ENCODE assay signal across 29 cellular contexts in the genomic region with DNA sequence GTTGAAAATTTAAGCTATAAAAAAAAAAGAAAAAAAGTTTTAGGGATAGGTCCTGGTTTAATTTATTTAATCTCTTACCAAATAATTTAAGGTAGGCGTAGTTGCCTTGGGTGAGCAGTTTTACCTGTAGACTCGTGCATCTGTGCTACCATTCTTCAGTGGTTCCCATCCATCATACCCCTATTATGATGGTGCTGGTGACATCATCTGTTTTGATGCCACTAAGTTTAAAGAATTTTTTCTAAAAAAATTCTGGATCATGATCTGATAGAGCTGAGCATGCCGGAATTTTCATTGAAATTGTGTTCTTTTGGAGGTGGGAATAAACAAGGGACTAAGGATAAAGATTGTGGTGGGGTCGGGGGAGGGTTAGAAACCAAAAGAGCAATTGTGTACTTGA. TPM values are rescaled to one million over a fixed set of nuclear protein-coding genes. Genes with fewer than 3 reads are reported as not detected.
A peak's percentile ranks its signal among the peaks of the same experiment; 100 is the strongest.
DNase-seq lines count a peak whose midpoint lies in the region; ATAC-seq and TF ChIP-seq lines count a peak whose summit lies in the region.
"Had no signal": no experiment of that assay in that cellular context is flagged by ENCODE, and none has a peak within 500 bp of the region (broad histone marks: within the 10 kb centered on the region; RNA-seq: fewer than 3 reads in every experiment).

No MANE protein-coding gene starts in this region.

- peaks cover 2% of the 10 kb centered on the region for H3K36me3 Mint-ChIP-seq in neural crest cell (ENCODE audit: low read depth)
- H3K36me3 Mint-ChIP-seq: CD4-positive, CD25-positive, alpha-beta regulatory T cell had no signal

- H3K4me1 ChIP-seq in SK-N-SH (ENCODE audit: control insufficient read depth in 1 of 2, insufficient read depth in 2 of 2, low read depth in 1 of 2, low read length in 1 of 2) (peaks cover 32 to 38% of the 10 kb centered on the region in 2 experiments), tibial artery (peaks cover 0 to 88% (median 25%) of the 10 kb centered on the region in 4 donors)

- H3K4me3 Mint-ChIP-seq in neural crest cell = peak overlapping the region; percentile 47
- H3K4me3 Mint-ChIP-seq: activated T-cell treated with anti-CD3 and anti-CD28 coated beads, Interleukin-2, amount 50 U/mL, for 72 hours; CD4-positive, CD25-positive, alpha-beta regulatory T cell; memory B cell; T-helper 2 cell treated with Interferon-gamma antibody and Interleukin-4, amounts not matched to agents 5 μg/mL and 100 μg/mL, for 36 hours had no signal

- CTCF ChIA-PET in SK-N-SH (lab: Yijun Ruan, JAX) = interaction anchor here (0.9 to 1.1 kb wide), 3 partner anchors 76 to 165 kb away, joined by 3 to 4 read pairs (median 3); no protein-coding TSS in a partner anchor

- in situ Hi-C loops in brain microvascular endothelial cell (cut with HindIII; ENCODE audit: low pct_ligation_motif_present, low sequenced_read_pairs) = no loop called here

- 98% methylated on average over 4 of the region's 4 CpGs for WGBS in SK-N-SH (ENCODE audit: low lambda C conversion rate)

- DNase-seq in SK-N-SH = no peak
- DNase-seq in brain microvascular endothelial cell = no peak
- no peak for DNase-seq in neural crest cell (ENCODE audit: low read depth, low spot score)
- DNase-seq in tibial artery = no peak
- no peak for DNase-seq in NCI-H446 (lab: John Stamatoyannopoulos, UW)
- no peak for DNase-seq in mesenteric fat pad (ENCODE audit: low spot score)
- no peak for DNase-seq in cortex of kidney (lab: John Stamatoyannopoulos, UW)
- DNase-seq: activated CD4-positive, alpha-beta T cell treated with anti-CD3 and anti-CD28 coated beads, Interleukin-2, amount 50 U/mL, for 48 hours; activated CD4-positive, CD25-positive, alpha-beta regulatory T cell treated with anti-CD3 and anti-CD28 coated beads, Interleukin-2, amount 50 U/mL, for 72 hours; activated naive CD4-positive, alpha-beta T cell; activated T-cell treated with anti-CD3 and anti-CD28 coated beads, Interleukin-2, amount 50 U/mL, for 72 hours; CD4-positive, CD25-positive, alpha-beta regulatory T cell; DND-41; GF-D8; glutamatergic neuron; NCI-H1417; NCI-H2029 treated with DMSO at 0.1 percent for 48 hours; NCI-H524 treated with DMSO at 0.1 percent for 48 hours; PC-3; stimulated activated CD4-positive, alpha-beta T cell treated with anti-CD3 and anti-CD28 coated beads, Interleukin-15, amount 100 ng/mL, for 24 hours; stimulated activated CD4-positive, alpha-beta T cell treated with anti-CD3 and anti-CD28 coated beads, Interleukin-4, amount 100 ng/mL, for 4 hours had no signal

- no peak overlapping the region for H3K9ac ChIP-seq in SK-N-SH

- H3K27ac ChIP-seq in SK-N-SH (ENCODE audit: low read depth in 2 of 2, low read length in 1 of 2) = peak overlapping the region; percentile 80 to 90
- peak overlapping the region; percentile 93 for H3K27ac ChIP-seq in brain microvascular endothelial cell
- H3K27ac ChIP-seq in tibial artery = peak overlapping the region; percentile 13 to 61
- H3K27ac ChIP-seq: 22Rv1, epithelial cell of prostate, neutrophil had no signal

- H2AFZ ChIP-seq in SK-N-SH (ENCODE audit: low read depth) = no peak overlapping the region

- POLR2A ChIA-PET in SK-N-SH (lab: Yijun Ruan, JAX) = no interaction called here

- H3K27ac Mint-ChIP-seq in neural crest cell (ENCODE audit: unreplicated experiment) = peak overlapping the region; percentile 77
- H3K27ac Mint-ChIP-seq: activated T-cell treated with anti-CD3 and anti-CD28 coated beads, Interleukin-2, amount 50 U/mL, for 72 hours; CD4-positive, CD25-positive, alpha-beta regulatory T cell; memory B cell; progenitor cell of endocrine pancreas; T-helper 2 cell treated with Interferon-gamma antibody and Interleukin-4, amounts not matched to agents 5 μg/mL and 100 μg/mL, for 36 hours had no signal

- no peaks in the 10 kb centered on the region for H3K27me3 ChIP-seq in SK-N-SH (ENCODE audit: insufficient read depth)
- no peaks in the 10 kb centered on the region for H3K27me3 ChIP-seq in brain microvascular endothelial cell (replicated peaks)
- H3K27me3 ChIP-seq in tibial artery = no peaks in the 10 kb centered on the region
- H3K27me3 ChIP-seq: neutrophil had no signal

- H3K4me2 ChIP-seq in SK-N-SH = peak overlapping the region; percentile 69; the same call in 1 of the 2 replicates

- H3K4me1 Mint-ChIP-seq in neural crest cell = peaks cover 77% of the 10 kb centered on the region

- TF ChIP-seq RAD21 in SK-N-SH (IDR thresholded peaks at IDR 0.05; ENCODE audit: low read length) = no peak

- H3K9me2 ChIP-seq in SK-N-SH = no peaks in the 10 kb centered on the region

- peaks cover 100% of the 10 kb centered on the region for H3K79me2 ChIP-seq in SK-N-SH (ENCODE audit: insufficient read depth)

- no peak for ATAC-seq in SK-N-SH treated with all-trans-retinoic acid at 6 μM for 48 hours
- ATAC-seq: activated T-cell treated with anti-CD3 and anti-CD28 coated beads, Interleukin-2, amount 50 U/mL, for 72 hours; PC-3; sciatic nerve had no signal

- H3K9me3 Mint-ChIP-seq in neural crest cell = no peaks in the 10 kb centered on the region
- H3K9me3 Mint-ChIP-seq: activated T-cell treated with anti-CD3 and anti-CD28 coated beads, Interleukin-2, amount 50 U/mL, for 72 hours; memory B cell; T-helper 2 cell treated with Interferon-gamma antibody and Interleukin-4, amounts not matched to agents 5 μg/mL and 100 μg/mL, for 36 hours had no signal

- no peaks in the 10 kb centered on the region for H3K27me3 Mint-ChIP-seq in neural crest cell (ENCODE audit: low read depth)
- H3K27me3 Mint-ChIP-seq: memory B cell, progenitor cell of endocrine pancreas had no signal

- H3K9me3 ChIP-seq in SK-N-SH = no peaks in the 10 kb centered on the region
- no peaks in the 10 kb centered on the region for H3K9me3 ChIP-seq in tibial artery
- H3K9me3 ChIP-seq: neutrophil had no signal

- TF ChIP-seq CTCF in SK-N-SH (IDR thresholded peaks at IDR 0.05) (no peak), brain microvascular endothelial cell (IDR thresholded peaks at IDR 0.05; ENCODE audit: low read depth, low read length, missing control alignments) (no peak), neural crest cell (conservative IDR thresholded peaks at IDR 0.05) (no peak), tibial artery (IDR thresholded peaks at IDR 0.05) (no peak)

- intact Hi-C loops in tibial artery (cut with DNase I; ENCODE audit: low total_unique reads) = no loop called here

- H3F3A ChIP-seq in SK-N-SH (replicated peaks; ENCODE audit: insufficient read depth) = peaks cover 20% of the 10 kb centered on the region

- H3K4me3 ChIP-seq in SK-N-SH (ENCODE audit: low read depth in 2 of 2, low read length in 1 of 2) (no peak overlapping the region), brain microvascular endothelial cell (ENCODE audit: low read depth, low read length) (no peak overlapping the region), tibial artery (no peak overlapping the region)

- TF ChIP-seq EP300 in SK-N-SH (IDR thresholded peaks at IDR 0.05; ENCODE audit: borderline replicate concordance in 1 of 2, low read depth in 1 of 2, low read length in 1 of 2) = no peak

- H3K36me3 ChIP-seq in SK-N-SH (replicated peaks in 1 of 2; ENCODE audit: control insufficient read depth in 1 of 2, insufficient read depth in 2 of 2, low read length in 1 of 2) = peaks cover 0 to 7% of the 10 kb centered on the region in 2 experiments
- peaks cover 2% of the 10 kb centered on the region for H3K36me3 ChIP-seq in brain microvascular endothelial cell (replicated peaks)
- H3K36me3 ChIP-seq in tibial artery = peaks cover 0 to 4% (median 0%) of the 10 kb centered on the region in 3 donors
- H3K36me3 ChIP-seq: neutrophil had no signal

- H4K20me1 ChIP-seq in SK-N-SH (ENCODE audit: insufficient read depth) = peaks cover 34% of the 10 kb centered on the region

TF ChIP-seq in SK-N-SH, 30 proteins besides CTCF, POLR2A, EP300 and RAD21 (continues in another document):
- TF ChIP-seq NRF1 (IDR thresholded peaks at IDR 0.05; ENCODE audit: low read depth, low read length) = no peak
- no peak for TF ChIP-seq FOXJ3 (CRISPR knock-in tag; IDR thresholded peaks at IDR 0.05)
- TF ChIP-seq EZH2phosphoT487 (IDR thresholded peaks at IDR 0.05; ENCODE audit: borderline replicate concordance, low read depth) = no peak
- no peak for TF ChIP-seq POLR2AphosphoS5 (IDR thresholded peaks at IDR 0.05; ENCODE audit: low read depth, low read length)
- TF ChIP-seq, protein P1, sequence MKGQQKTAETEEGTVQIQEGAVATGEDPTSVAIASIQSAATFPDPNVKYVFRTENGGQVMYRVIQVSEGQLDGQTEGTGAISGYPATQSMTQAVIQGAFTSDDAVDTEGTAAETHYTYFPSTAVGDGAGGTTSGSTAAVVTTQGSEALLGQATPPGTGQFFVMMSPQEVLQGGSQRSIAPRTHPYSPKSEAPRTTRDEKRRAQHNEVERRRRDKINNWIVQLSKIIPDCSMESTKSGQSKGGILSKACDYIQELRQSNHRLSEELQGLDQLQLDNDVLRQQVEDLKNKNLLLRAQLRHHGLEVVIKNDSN (IDR thresholded peaks at IDR 0.05; ENCODE audit: borderline replicate concordance, low read depth) = no peak
- TF ChIP-seq CHD2 (IDR thresholded peaks at IDR 0.05; ENCODE audit: low read length, partially characterized antibody) = no peak
- no peak for TF ChIP-seq NFIC (IDR thresholded peaks at IDR 0.05; ENCODE audit: borderline replicate concordance)
- TF ChIP-seq SIN3A (IDR thresholded peaks at IDR 0.05; ENCODE audit: borderline replicate concordance, low read depth, low read length) = no peak

TF ChIP-seq in SK-N-SH treated with all-trans-retinoic acid at 6 μM for 48 hours, 23 proteins besides CTCF, POLR2A, EP300 and RAD21 (continues in another document):
- TF ChIP-seq ZC3H10 (CRISPR knock-in tag; IDR thresholded peaks at IDR 0.05) (no peak), BACH2 (CRISPR knock-in tag; IDR thresholded peaks at IDR 0.05; ENCODE audit: borderline replicate concordance) (no peak), RARB (CRISPR knock-in tag; IDR thresholded peaks at IDR 0.05) (no peak), PPARA (CRISPR knock-in tag; IDR thresholded peaks at IDR 0.05; ENCODE audit: borderline replicate concordance) (no peak), GLIS3 (CRISPR knock-in tag; IDR thresholded peaks at IDR 0.05) (no peak), ZNF70 (CRISPR knock-in tag; IDR thresholded peaks at IDR 0.05) (no peak), ZNF565 (CRISPR knock-in tag; conservative IDR thresholded peaks at IDR 0.05; ENCODE audit: low read depth) (no peak), CSDC2 (CRISPR knock-in tag; IDR thresholded peaks at IDR 0.05) (no peak), SNAI2 (CRISPR knock-in tag; IDR thresholded peaks at IDR 0.05) (no peak), ESRRG (CRISPR knock-in tag; IDR thresholded peaks at IDR 0.05) (no peak), ARNTL (CRISPR knock-in tag; IDR thresholded peaks at IDR 0.05; ENCODE audit: borderline replicate concordance, low read depth) (no peak), TOX (CRISPR knock-in tag; IDR thresholded peaks at IDR 0.05; ENCODE audit: borderline replicate concordance) (no peak), ISL1 (CRISPR knock-in tag; IDR thresholded peaks at IDR 0.05) (no peak), ZNF8 (CRISPR knock-in tag; IDR thresholded peaks at IDR 0.05) (no peak), OSR1 (CRISPR knock-in tag; IDR thresholded peaks at IDR 0.05) (no peak)

RNA-seq across cellular contexts. Expression of a gene that starts 15.7 kb away (rescaled TPM):
- 90.4 and 101 TPM in 2 replicates for polyA plus RNA-seq in SK-N-SH (2012; rRNA removed)
- 123 and 125 TPM in 2 replicates for polyA plus RNA-seq in SK-N-SH (2012; cell fraction: cytosol; rRNA removed)
- 56.1 and 106 TPM in 2 replicates for polyA plus RNA-seq in SK-N-SH (2012; cell fraction: nucleus; rRNA removed)
- total RNA-seq in neural crest cell = 82.0 and 85.8 TPM in 2 replicates
- total RNA-seq in mesenteric fat pad = 370 TPM
- polyA plus RNA-seq: CD4-positive, CD25-positive, alpha-beta regulatory T cell had no signal

Comparison
In these comparisons a context has a peak if more than half of its experiments do, and no peak if none do; other contexts are left out.
1. H3K27ac ChIP-seq: peak in every context shown above with its lines; median percentile 93 in brain microvascular endothelial cell; 85 in SK-N-SH; 37 in tibial artery.